8 cellular contexts compared by ENCODE assay signal in genomic region chr18:79988925-79989361, GRCh38. TPM values are rescaled to one million over a fixed set of nuclear protein-coding genes. Genes with fewer than 3 reads are reported as not detected.
DNase-seq lines count a peak whose midpoint lies in the region; ATAC-seq, FAIRE-seq and TF ChIP-seq lines count a peak whose summit lies in the region.

No MANE protein-coding gene starts in this region.

- peak overlapping the region; percentile 16 for H3K14ac ChIP-seq in H9 (ENCODE audit: insufficient read depth, low read length)
- H3K14ac ChIP-seq in H1 (ENCODE audit: insufficient read length) = no peak overlapping the region

- H3T11ph ChIP-seq in H9 (ENCODE audit: low read length) = no peak overlapping the region

- H2BK20ac ChIP-seq in H9 (ENCODE audit: low read depth, low read length, poor library complexity, severe bottlenecking) (no peak overlapping the region), H1 (ENCODE audit: low read length) (no peak overlapping the region)

- no peak overlapping the region for H3K56ac ChIP-seq in H9 (ENCODE audit: insufficient read length, low read depth, low read length)
- peak overlapping the region; percentile 73 for H3K56ac ChIP-seq in H1 (replicated peaks; ENCODE audit: insufficient read length, low read depth, low read length)

- H4K5ac ChIP-seq in H9 (ENCODE audit: insufficient read length, low read depth, low read length) (no peak overlapping the region), H1 (ENCODE audit: insufficient read length, low read depth, low read length) (peak overlapping the region; percentile 36)

- CTCF ChIA-PET in PC-3 (lab: Charles Lee) (no interaction called here), H1 (lab: Charles Lee; ENCODE audit: partially characterized antibody) (interaction anchor here (0.7 to 1.0 kb wide), 3 partner anchors 43 to 1824 kb away, joined by 3 read pairs; no protein-coding TSS in a partner anchor)

- H2AFZ ChIP-seq in H9 (ENCODE audit: low read length) = no peak overlapping the region
- peak overlapping the region; percentile 91 for H2AFZ ChIP-seq in PC-3 (ENCODE audit: low read length)
- peak overlapping the region; percentile 34; the same call in 1 of the 2 replicates for H2AFZ ChIP-seq in H1 (ENCODE audit: low read length)

- peaks cover 33% of the 10 kb centered on the region in 2 experiments for H3K4me1 Mint-ChIP-seq in H9

- no CpG with 5 or more reads among the region's 15 CpGs for WGBS in H9 (ENCODE audit: extremely low coverage, insufficient read length, low lambda C conversion rate)
- 54% methylated on average over 15 of the region's 15 CpGs; no CpG with 5 or more reads in 1 of the 2 experiments for WGBS in H1 (ENCODE audit: extremely low coverage in 1 of 2, insufficient coverage in 1 of 2, insufficient read length in 1 of 2, insufficient replicate concordance in 2 of 2, low coverage in 1 of 2, low lambda C conversion rate in 2 of 2, missing lambda C conversion rate in 1 of 2), 2 experiments

- no peak for FAIRE-seq in H1 (lab: Jason Lieb, UNC)

- TSS peak; percentile 80 for BruUV-seq in PC-3 (replicated peaks; lab: Mats Ljungman, UMichigan)

- H3K36me3 ChIP-seq in PC-3 (ENCODE audit: low read depth, low read length) = peaks cover 18% of the 10 kb centered on the region; the same call in 1 of the 2 replicates
- peaks cover 3 to 22% (median 8%) of the 10 kb centered on the region in 4 experiments; a peak in 5 of 8 replicates for H3K36me3 ChIP-seq in H1 (ENCODE audit: control insufficient read depth in 2 of 4, insufficient read depth in 4 of 4, low read length in 3 of 4)
- H3K36me3 ChIP-seq in muscle layer of colon (ENCODE audit: insufficient read depth, low read length) = peaks cover 4% of the 10 kb centered on the region

- H4K20me1 ChIP-seq in H9 (ENCODE audit: control insufficient read depth, insufficient read depth, insufficient read length) (no peaks in the 10 kb centered on the region), PC-3 (ENCODE audit: low read length) (peaks cover 38% of the 10 kb centered on the region), H1 (replicated peaks in 1 of 2; ENCODE audit: control insufficient read depth in 1 of 2, insufficient read depth in 2 of 2, low read length in 2 of 2) (peaks cover 7 to 11% of the 10 kb centered on the region in 2 experiments)

- peak; percentile 84 for DNase-seq in DMS53 (lab: John Stamatoyannopoulos, UW)
- DNase-seq in DMS53 treated with DMSO at 0.1 percent for 48 hours (lab: John Stamatoyannopoulos, UW; ENCODE audit: unreplicated experiment) = no peak
- peak; percentile 53 for DNase-seq in H9
- peak; percentile 33 for DNase-seq in PC-3
- DNase-seq in H1 (ENCODE audit: low read depth in 1 of 2, low spot score in 2 of 2) = no peak
- DNase-seq in NCI-H128 (lab: John Stamatoyannopoulos, UW; ENCODE audit: unreplicated experiment) = no peak
- DNase-seq in NCI-H510A (lab: John Stamatoyannopoulos, UW) = no peak

- H3K4ac ChIP-seq in H9 (ENCODE audit: low read depth, low read length) = no peak overlapping the region
- no peak overlapping the region for H3K4ac ChIP-seq in H1 (replicated peaks; ENCODE audit: insufficient read length, low read depth, low read length)

- H3K4me3 ChIP-seq in PC-3 (ENCODE audit: low read length) (peak overlapping the region; percentile 90), H1 (ENCODE audit: extremely low read depth in 1 of 4, insufficient read depth in 2 of 4, low read depth in 3 of 4, low read length in 4 of 4) (peak overlapping the region; percentile 64 to 94 (median 86)), muscle layer of colon (ENCODE audit: low read depth in 1 of 2, low read length in 2 of 2) (peak overlapping the region; percentile 59 to 86)

- peaks cover 33% of the 10 kb centered on the region for H3K79me2 ChIP-seq in H9 (ENCODE audit: insufficient read depth, low read length)
- peaks cover 49% of the 10 kb centered on the region for H3K79me2 ChIP-seq in PC-3 (ENCODE audit: low read length)
- peaks cover 26 to 43% of the 10 kb centered on the region in 2 experiments for H3K79me2 ChIP-seq in H1 (ENCODE audit: control insufficient read depth in 1 of 2, insufficient read depth in 2 of 2, low read length in 2 of 2)

- TF ChIP-seq CTCF in H9 (conservative IDR thresholded peaks at IDR 0.05) (no peak), PC-3 (conservative IDR thresholded peaks at IDR 0.05; ENCODE audit: low read depth, low read length) (no peak), H1 (IDR thresholded peaks at IDR 0.05; ENCODE audit: control extremely low read depth in 1 of 3, insufficient read depth in 1 of 3, low read depth in 1 of 3, low read length in 3 of 3) (no peak)

- H3K4me1 ChIP-seq in H9 (ENCODE audit: insufficient read depth, low read length) (peaks cover 4% of the 10 kb centered on the region; the same call in 1 of the 2 replicates), PC-3 (ENCODE audit: insufficient read depth, low read length) (peaks cover 15% of the 10 kb centered on the region), H1 (replicated peaks in 1 of 4; ENCODE audit: control insufficient read depth in 3 of 4, insufficient read depth in 4 of 4, low read length in 3 of 4) (peaks cover 0 to 5% (median 3%) of the 10 kb centered on the region in 4 experiments; a peak in 4 of 7 replicates), muscle layer of colon (ENCODE audit: insufficient read depth, low read length) (peaks cover 17% of the 10 kb centered on the region)

- H3K27ac ChIP-seq in H9 (ENCODE audit: insufficient read length, low read depth, low read length) = no peak overlapping the region
- peak overlapping the region; percentile 79 for H3K27ac ChIP-seq in PC-3 (ENCODE audit: low read length)
- H3K27ac ChIP-seq in H1 (ENCODE audit: low read depth, low read length) = peak overlapping the region; percentile 87; the same call in 1 of the 2 replicates
- H3K27ac ChIP-seq in muscle layer of colon (ENCODE audit: low read depth, low read length) = peak overlapping the region; percentile 98

- no peak overlapping the region for H2AK5ac ChIP-seq in H9 (ENCODE audit: insufficient read length, low read length)
- no peak overlapping the region for H2AK5ac ChIP-seq in H1 (ENCODE audit: low read depth, low read length)

- peaks cover 17 to 27% (median 22%) of the 10 kb centered on the region in 3 experiments; a peak in 6 of 7 replicates for H3K36me3 Mint-ChIP-seq in H9 (ENCODE audit: insufficient read depth in 1 of 3, low read depth in 3 of 3)

- H3K9me3 ChIP-seq in H9 (ENCODE audit: control insufficient read depth, low read depth, low read length) = no peaks in the 10 kb centered on the region
- H3K9me3 ChIP-seq in PC-3 (ENCODE audit: low read length) = no peaks in the 10 kb centered on the region
- H3K9me3 ChIP-seq in H1 (ENCODE audit: insufficient read depth in 2 of 2, low read depth in 1 of 2, low read length in 1 of 2) = no peaks in the 10 kb centered on the region
- H3K9me3 ChIP-seq in muscle layer of colon (ENCODE audit: low read length) = no peaks in the 10 kb centered on the region

- no peaks in the 10 kb centered on the region for H3K9me3 Mint-ChIP-seq in H9

- no peaks in the 10 kb centered on the region for H3F3A ChIP-seq in PC-3 (ENCODE audit: low read length, unreplicated experiment)

- POLR2A ChIA-PET in PC-3 (lab: Charles Lee; ENCODE audit: unreplicated experiment) (no interaction called here), H1 (lab: Charles Lee; ENCODE audit: partially characterized antibody) (interaction anchor here (0.6 to 2.2 kb wide), 9 partner anchors 10 to 60 kb away, joined by 3 to 11 read pairs (median 3); no protein-coding TSS in a partner anchor)

- H3K9ac ChIP-seq in H9 (ENCODE audit: extremely low read depth, insufficient read length, low read length) (peak overlapping the region; percentile 71), PC-3 (ENCODE audit: low read length) (peak overlapping the region; percentile 99), H1 (replicated peaks in 1 of 4; ENCODE audit: extremely low read depth in 1 of 4, low read depth in 3 of 4, low read length in 3 of 4) (peak overlapping the region in 3 of 4 experiments; percentile 71 to 90 (median 89); a peak in 6 of 7 replicates), muscle layer of colon (ENCODE audit: low read length) (peak overlapping the region; percentile 94)

- no peak overlapping the region for H2BK120ac ChIP-seq in H9 (ENCODE audit: low read depth, low read length, poor library complexity, severe bottlenecking)
- no peak overlapping the region for H2BK120ac ChIP-seq in H1 (replicated peaks; ENCODE audit: low read depth, low read length)

- H3K18ac ChIP-seq in H9 (ENCODE audit: insufficient read length, low read depth, low read length) (peak overlapping the region; percentile 77), H1 (ENCODE audit: extremely low read depth, low read length) (peak overlapping the region; percentile 42)

- intact Hi-C loops in PC-3 (cut with micrococcal nuclease) = loop anchor here (2.0 to 10.0 kb wide), 2 partner anchors 44 to 54 kb away; no protein-coding TSS in a partner anchor

- no peak overlapping the region for H4K91ac ChIP-seq in H9 (ENCODE audit: insufficient read length, low read depth, low read length)
- H4K91ac ChIP-seq in H1 (replicated peaks; ENCODE audit: insufficient read length, low read length) = no peak overlapping the region

- H3K23ac ChIP-seq in H9 (ENCODE audit: insufficient read length, low read depth, low read length) (no peak overlapping the region), H1 (ENCODE audit: insufficient read length) (no peak overlapping the region)

- no peak for TF ChIP-seq RAD21 in H1 (IDR thresholded peaks at IDR 0.05 in 1 of 2, conservative IDR thresholded peaks at IDR 0.05 in 1 of 2; ENCODE audit: low read depth in 2 of 2, low read length in 2 of 2)

- H3K27me3 ChIP-seq in H9 (ENCODE audit: insufficient read depth, low read length) (no peaks in the 10 kb centered on the region), PC-3 (ENCODE audit: low read length) (no peaks in the 10 kb centered on the region), H1 (replicated peaks in 1 of 4; ENCODE audit: control insufficient read depth in 3 of 4, extremely low read depth in 1 of 4, insufficient read depth in 3 of 4, low read length in 3 of 4) (no peaks in the 10 kb centered on the region), muscle layer of colon (ENCODE audit: control insufficient read depth in 1 of 2, insufficient read depth in 2 of 2, low read length in 2 of 2) (no peaks in the 10 kb centered on the region)

- H3K79me1 ChIP-seq in H9 (ENCODE audit: insufficient read depth, low read depth, low read length, poor library complexity, severe bottlenecking) = peaks cover 3% of the 10 kb centered on the region
- 0 out of 2 replicates have a peak, but pooled peaks cover 5% of the 10 kb centered on the region for H3K79me1 ChIP-seq in H1 (ENCODE audit: low read depth, low read length)

- H2BK5ac ChIP-seq in H9 (ENCODE audit: insufficient read length, low read length) = no peak overlapping the region
- no peak overlapping the region for H2BK5ac ChIP-seq in H1 (ENCODE audit: low read depth, low read length)

- H3K4me3 Mint-ChIP-seq in H9 = peak overlapping the region; percentile 82 to 90

- H4K8ac ChIP-seq in H9 (replicated peaks; ENCODE audit: insufficient read length, low read depth, low read length) (no peak overlapping the region), H1 (ENCODE audit: extremely low read depth, insufficient read depth, low read length) (peak overlapping the region; percentile 83; the same call in 1 of the 2 replicates)

- H3K27me3 Mint-ChIP-seq in H9 (ENCODE audit: low read depth) = no peaks in the 10 kb centered on the region

- TF ChIP-seq POLR2A in H1 (IDR thresholded peaks at IDR 0.05; ENCODE audit: control extremely low read depth in 1 of 2, low read depth in 2 of 2, low read length in 2 of 2) = peak in 1 of 2 experiments; percentile 9; a peak in 1 of 3 replicates

- H2BK15ac ChIP-seq in H9 (ENCODE audit: low read depth, low read length) (no peak overlapping the region), H1 (ENCODE audit: low read length) (no peak overlapping the region)

- peak; percentile 47 for ATAC-seq in PC-3

- H3K27ac Mint-ChIP-seq in H9 = peak overlapping the region; percentile 72 to 98 (median 82); a peak in 6 of 7 replicates

- peaks cover 8% of the 10 kb centered on the region for H3K23me2 ChIP-seq in H9 (ENCODE audit: insufficient read length, low read depth, low read length, poor library complexity, severe bottlenecking)
- peaks cover 5% of the 10 kb centered on the region; the same call in 1 of the 2 replicates for H3K23me2 ChIP-seq in H1 (ENCODE audit: low read depth, low read length)

- H3K4me2 ChIP-seq in H9 (ENCODE audit: insufficient read depth, insufficient read length, low read length) (peak overlapping the region; percentile 77), PC-3 (ENCODE audit: low read length) (peak overlapping the region; percentile 96), H1 (ENCODE audit: insufficient read depth in 1 of 2, low read depth in 2 of 2, low read length in 2 of 2) (peak overlapping the region; percentile 74 to 82)

- no peaks in the 10 kb centered on the region for H3K9me2 ChIP-seq in PC-3 (replicated peaks; ENCODE audit: low read length)

- TF ChIP-seq EP300 in H1 (IDR thresholded peaks at IDR 0.05; ENCODE audit: borderline replicate concordance in 1 of 2, low read depth in 2 of 2, low read length in 2 of 2) = no peak

- H2BK12ac ChIP-seq in H9 (ENCODE audit: insufficient read length, low read depth, low read length) (no peak overlapping the region), H1 (ENCODE audit: low read depth, low read length) (no peak overlapping the region)

RNA-seq across cellular contexts. Expression of gene TXNL4A, which starts 0.6 kb away (rescaled TPM):
- total RNA-seq in H9 (2021) = 163 and 164 TPM in 2 replicates
- total RNA-seq in PC-3 (2014; rRNA removed) = 148 and 159 TPM in 2 replicates
- 160 and 169 TPM in 2 replicates for total RNA-seq in H1 (2021; fragmentation: NEBNext Ultra II Directional; extraction: Animal tissue kit (Norgen Biotek cat#: 25700))
- polyA plus RNA-seq in H1 (2011; rRNA removed) = 181 and 197 TPM in 2 replicates
- 144 TPM for polyA plus RNA-seq in H1 (2011; cell fraction: cytosol; rRNA removed)
- 89.2 TPM for polyA plus RNA-seq in H1 (2011; cell fraction: nucleus; rRNA removed)
- polyA plus RNA-seq in H1 (2012, experiment 1 of 2) = 150 to 155 TPM (median 153 TPM) in 4 replicates
- 187 TPM for polyA plus RNA-seq in H1 (2012, experiment 2 of 2)
- 133 TPM for polyA plus RNA-seq in H1 (2013, experiment 1 of 2)
- polyA plus RNA-seq in H1 (2013, experiment 2 of 2) = 141 TPM
- 35.3 and 42.5 TPM in 2 replicates for polyA minus RNA-seq in H1 (2011; rRNA and poly(A)+ RNA removed)
- 59.7 TPM for polyA minus RNA-seq in H1 (2011; cell fraction: cytosol; rRNA and poly(A)+ RNA removed)
- polyA minus RNA-seq in H1 (2011; cell fraction: nucleus; rRNA and poly(A)+ RNA removed) = 33.6 TPM

RNA-seq across cellular contexts. Expression of gene HSBP1L1, which starts 24.5 kb away (rescaled TPM):
- total RNA-seq in H9 (2021) (0.46 TPM in 1 of 2 replicates, not detected in the other), PC-3 (2014; rRNA removed) (45.7 and 56.8 TPM in 2 replicates)
- total RNA-seq in H1 (2021; fragmentation: NEBNext Ultra II Directional; extraction: Animal tissue kit (Norgen Biotek cat#: 25700)) = 0.69 and 1.0 TPM in 2 replicates
- polyA plus RNA-seq in H1 (2011; rRNA removed) = 1.3 and 1.4 TPM in 2 replicates
- polyA plus RNA-seq in H1 (2011; cell fraction: cytosol; rRNA removed) = 1.8 TPM
- polyA plus RNA-seq in H1 (2011; cell fraction: nucleus; rRNA removed) = 1.5 TPM
- polyA plus RNA-seq in H1 (2012, experiment 1 of 2) = 2.7 to 4.2 TPM (median 4.0 TPM) in 4 replicates
- 1.6 TPM for polyA plus RNA-seq in H1 (2012, experiment 2 of 2)
- polyA plus RNA-seq in H1 (2013, experiment 1 of 2) = 1.1 TPM
- polyA plus RNA-seq in H1 (2013, experiment 2 of 2) = 1.3 TPM
- polyA minus RNA-seq in H1 (2011; rRNA and poly(A)+ RNA removed) = 0.20 and 0.47 TPM in 2 replicates
- polyA minus RNA-seq in H1 (2011; cell fraction: cytosol; rRNA and poly(A)+ RNA removed) = not detected
- polyA minus RNA-seq in H1 (2011; cell fraction: nucleus; rRNA and poly(A)+ RNA removed) = 1.00 TPM

RNA-seq across cellular contexts. Expression of gene SLC66A2, which starts 37.5 kb away (rescaled TPM):
- total RNA-seq in H9 (2021) (10.3 and 13.0 TPM in 2 replicates), PC-3 (2014; rRNA removed) (52.8 and 66.9 TPM in 2 replicates)
- total RNA-seq in H1 (2021; fragmentation: NEBNext Ultra II Directional; extraction: Animal tissue kit (Norgen Biotek cat#: 25700)) = 11.6 and 15.0 TPM in 2 replicates
- 18.9 and 27.7 TPM in 2 replicates for polyA plus RNA-seq in H1 (2011; rRNA removed)
- polyA plus RNA-seq in H1 (2011; cell fraction: cytosol; rRNA removed) = 19.7 TPM
- 43.4 TPM for polyA plus RNA-seq in H1 (2011; cell fraction: nucleus; rRNA removed)
- 12.3 to 18.5 TPM (median 17.5 TPM) in 4 replicates for polyA plus RNA-seq in H1 (2012, experiment 1 of 2)
- 14.0 TPM for polyA plus RNA-seq in H1 (2012, experiment 2 of 2)
- 8.8 TPM for polyA plus RNA-seq in H1 (2013, experiment 1 of 2)
- polyA plus RNA-seq in H1 (2013, experiment 2 of 2) = 9.4 TPM
- 6.2 and 9.1 TPM in 2 replicates for polyA minus RNA-seq in H1 (2011; rRNA and poly(A)+ RNA removed)
- polyA minus RNA-seq in H1 (2011; cell fraction: cytosol; rRNA and poly(A)+ RNA removed) = 9.5 TPM
- polyA minus RNA-seq in H1 (2011; cell fraction: nucleus; rRNA and poly(A)+ RNA removed) = 12.7 TPM

RNA-seq across cellular contexts. Expression of gene RBFA, which starts 45.3 kb away (rescaled TPM):
- 39.4 and 42.5 TPM in 2 replicates for total RNA-seq in H9 (2021)
- total RNA-seq in PC-3 (2014; rRNA removed) = 38.9 and 50.7 TPM in 2 replicates
- 27.6 and 29.5 TPM in 2 replicates for total RNA-seq in H1 (2021; fragmentation: NEBNext Ultra II Directional; extraction: Animal tissue kit (Norgen Biotek cat#: 25700))
- 18.5 and 19.2 TPM in 2 replicates for polyA plus RNA-seq in H1 (2011; rRNA removed)
- 24.9 TPM for polyA plus RNA-seq in H1 (2011; cell fraction: cytosol; rRNA removed)
- 27.0 TPM for polyA plus RNA-seq in H1 (2011; cell fraction: nucleus; rRNA removed)
- 27.3 to 30.1 TPM (median 28.5 TPM) in 4 replicates for polyA plus RNA-seq in H1 (2012, experiment 1 of 2)
- 20.0 TPM for polyA plus RNA-seq in H1 (2012, experiment 2 of 2)
- polyA plus RNA-seq in H1 (2013, experiment 1 of 2) = 21.2 TPM
- polyA plus RNA-seq in H1 (2013, experiment 2 of 2) = 20.0 TPM
- 19.3 and 19.9 TPM in 2 replicates for polyA minus RNA-seq in H1 (2011; rRNA and poly(A)+ RNA removed)
- polyA minus RNA-seq in H1 (2011; cell fraction: cytosol; rRNA and poly(A)+ RNA removed) = 7.3 TPM
- polyA minus RNA-seq in H1 (2011; cell fraction: nucleus; rRNA and poly(A)+ RNA removed) = 37.4 TPM

Comparison
In these comparisons a context has a peak if more than half of its experiments do, and no peak if none do; other contexts are left out.
1. DNase-seq: peak in DMS53 (single experiment), H9 (single experiment) and PC-3 (single experiment); none in DMS53 treated with DMSO at 0.1 percent for 48 hours (single experiment), H1 (0 of 2), NCI-H128 (single experiment) and NCI-H510A (single experiment).
2. RNA of gene HSBP1L1, which starts 24.5 kb away (total RNA-seq): 45.7 to 56.8 TPM in PC-3; 0.69 to 1.0 TPM in H1 and 0.46 TPM in H9; every median in the first group is over 10 times any median in the second.
3. Peak in every context shown above with its lines, with median percentiles within 50 percentile points of each other: H3K4me2 ChIP-seq, H3K9ac ChIP-seq and H3K4me3 ChIP-seq.